ENCODE assay signal across 9 cellular contexts in the genomic region with DNA sequence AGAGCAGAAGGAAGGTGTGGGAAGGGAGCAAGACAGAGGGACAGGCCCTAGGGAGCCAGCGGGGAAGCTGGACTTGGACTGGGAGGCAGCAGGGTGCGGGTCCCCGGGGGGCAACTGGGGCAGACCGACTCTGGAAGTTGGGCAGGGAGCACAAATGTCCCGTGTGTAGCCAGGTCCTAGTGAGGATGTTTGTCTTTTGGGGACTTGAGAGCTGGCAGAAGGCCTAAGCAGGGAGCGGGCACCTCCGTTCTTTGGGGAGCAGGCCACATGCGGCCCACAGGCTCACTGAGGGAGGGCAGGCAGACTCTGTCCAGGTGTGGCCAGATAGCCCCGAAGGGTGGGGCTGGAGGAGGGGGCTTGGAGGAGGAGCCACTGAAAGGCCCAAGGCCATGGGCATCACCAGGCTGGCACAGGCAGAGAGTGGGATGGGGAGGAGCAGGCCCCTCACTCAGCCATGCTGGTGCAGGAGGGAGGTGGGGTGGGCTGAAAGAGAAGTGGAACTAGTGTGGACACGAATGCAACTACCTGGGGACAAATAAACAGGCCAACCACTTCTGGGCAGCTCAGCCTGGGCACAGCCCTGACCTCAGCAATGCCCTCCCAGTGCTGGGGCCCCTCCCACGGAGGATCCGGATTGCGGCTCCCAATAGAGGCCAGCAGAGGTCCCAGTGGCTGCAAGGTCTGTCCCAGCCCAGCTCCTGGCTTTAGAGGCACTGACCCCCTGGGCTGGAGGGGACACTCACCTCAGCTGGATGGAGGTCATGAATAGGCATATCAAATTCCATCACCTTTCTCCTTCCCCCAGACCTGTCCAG. TPM values are rescaled to one million over a fixed set of nuclear protein-coding genes. Genes with fewer than 3 reads are reported as not detected.
DNase-seq lines count a peak whose midpoint lies in the region; ATAC-seq and TF ChIP-seq lines count a peak whose summit lies in the region.
"Had no signal": no experiment of that assay in that cellular context is flagged by ENCODE, and none has a peak within 500 bp of the region (broad histone marks: within the 10 kb centered on the region; RNA-seq: fewer than 3 reads in every experiment).

No MANE protein-coding gene starts in this region.

- TF ChIP-seq CTCF in Panc1 (IDR thresholded peaks at IDR 0.05) = no peak; the same call in 1 of the 2 replicates
- peak in 2 of 4 experiments; percentile 3 to 16 for TF ChIP-seq CTCF in gastroesophageal sphincter (IDR thresholded peaks at IDR 0.05)
- peak; percentile 34 for TF ChIP-seq CTCF in osteocyte (IDR thresholded peaks at IDR 0.05)
- TF ChIP-seq CTCF in omental fat pad (IDR thresholded peaks at IDR 0.05) = no peak

- peak overlapping the region in 1 of 2 experiments; percentile 50; a peak in 1 of 4 replicates for H3K4me3 ChIP-seq in Panc1 (ENCODE audit: low read depth in 2 of 2, low read length in 2 of 2)
- H3K4me3 ChIP-seq in gastroesophageal sphincter = peak overlapping the region; percentile 48 to 80

- peak; percentile 69 for ATAC-seq in Panc1
- no peak for ATAC-seq in gastroesophageal sphincter
- no peak for ATAC-seq in omental fat pad (ENCODE audit: low FRiP score)

- TF ChIP-seq EP300 in gastroesophageal sphincter (IDR thresholded peaks at IDR 0.05) = no peak

- H3K4me1 ChIP-seq in Panc1 (ENCODE audit: control insufficient read depth, insufficient read depth, low read length) (no peaks in the 10 kb centered on the region), gastroesophageal sphincter (peaks cover 0 to 74% (median 15%) of the 10 kb centered on the region in 3 donors)

- in situ Hi-C loops in Panc1 (cut with HindIII; ENCODE audit: low pct_unique_long_range_greater_than_20kb, low sequenced_read_pairs) (no loop called here), G401 (cut with HindIII; ENCODE audit: low sequenced_read_pairs) (no loop called here)

- H3K4me3 Mint-ChIP-seq in osteocyte (ENCODE audit: unreplicated experiment) = peak overlapping the region; percentile 74

- no TSS peak for BruUV-seq in Panc1 (replicated peaks; lab: Mats Ljungman, UMichigan)

- POLR2A ChIA-PET in Panc1 (lab: Charles Lee) = no interaction called here

- peak; percentile 84 for DNase-seq in AG20443 (ENCODE audit: low spot score)
- no peak for DNase-seq in Panc1 (ENCODE audit: low read depth, low spot score)
- DNase-seq in osteocyte (ENCODE audit: extremely low spot score, unreplicated experiment) = no peak
- DNase-seq in COLO829 (ENCODE audit: low spot score) = no peak
- DNase-seq in G401 (ENCODE audit: low spot score) = no peak
- no peak for DNase-seq in omental fat pad (ENCODE audit: low spot score)
- DNase-seq in NCI-H226 = no peak
- DNase-seq: NCI-H82 had no signal

- no peak for TF ChIP-seq POLR2A in gastroesophageal sphincter (IDR thresholded peaks at IDR 0.05)

- H3K36me3 Mint-ChIP-seq in osteocyte (ENCODE audit: unreplicated experiment) = peaks cover 11% of the 10 kb centered on the region

- intact Hi-C loops in Panc1 (cut with micrococcal nuclease; ENCODE audit: unreplicated experiment) = no loop called here

- H3K27me3 ChIP-seq in Panc1 (ENCODE audit: control insufficient read depth, insufficient read depth, low read length) (no peaks in the 10 kb centered on the region), gastroesophageal sphincter (peaks cover 12% of the 10 kb centered on the region)

- H3K9me3 Mint-ChIP-seq in osteocyte (ENCODE audit: unreplicated experiment) = no peaks in the 10 kb centered on the region

- WGBS in gastroesophageal sphincter (ENCODE audit: low coverage in 1 of 2), 2 donors = 39% methylated on average over 9 of the region's 13 CpGs; no CpG with 5 or more reads in 1 of the 2 donors

- no peaks in the 10 kb centered on the region for H3K9me3 ChIP-seq in Panc1 (ENCODE audit: control insufficient read depth, insufficient read depth, low read depth, low read length)
- no peaks in the 10 kb centered on the region for H3K9me3 ChIP-seq in gastroesophageal sphincter

- peak overlapping the region; percentile 84 for H3K27ac Mint-ChIP-seq in osteocyte (ENCODE audit: unreplicated experiment)

- no peaks in the 10 kb centered on the region for H3K36me3 ChIP-seq in Panc1 (ENCODE audit: control insufficient read depth, insufficient read depth, low read length)
- H3K36me3 ChIP-seq in gastroesophageal sphincter = peaks cover 0 to 25% of the 10 kb centered on the region in 2 donors

- H3K27me3 Mint-ChIP-seq in osteocyte (ENCODE audit: unreplicated experiment) = no peaks in the 10 kb centered on the region

- H3K27ac ChIP-seq in Panc1 (ENCODE audit: low read length) (no peak overlapping the region), gastroesophageal sphincter (peak overlapping the region; percentile 59 to 88 (median 84))

- H3K4me1 Mint-ChIP-seq in osteocyte (ENCODE audit: unreplicated experiment) = peaks cover 54% of the 10 kb centered on the region

- CTCF ChIA-PET in Panc1 (lab: Charles Lee) = interaction anchor here (0.6 to 1.7 kb wide), 2 partner anchors 17 to 20 kb away, joined by 4 to 9 read pairs; no protein-coding TSS in a partner anchor

RNA-seq across cellular contexts. Expression of gene SCARF2, which starts 1.3 kb away (rescaled TPM):
- total RNA-seq in Panc1 (2021; ENCODE audit: unreplicated experiment) (3.2 TPM), gastroesophageal sphincter (10 to 100 TPM; 14.8 to 25.3 (median 20.1) TPM), osteocyte (48.4 and 50.8 TPM in 2 replicates), omental fat pad (10 to 100 TPM in 2 of 4 donors, 1 to 10 TPM in 2; 9.4 to 17.9 (median 12.3) TPM)
- polyA plus RNA-seq in Panc1 (2012; ENCODE audit: insufficient read length) = 2.5 TPM
- total RNA-seq in G401 (2014; rRNA removed; shearing (Covaris generic)) = 46.8 and 53.4 TPM in 2 replicates

RNA-seq across cellular contexts. Expression of gene ZNF74, which starts 44.9 kb away (rescaled TPM):
- 13.2 TPM for total RNA-seq in Panc1 (2021; ENCODE audit: unreplicated experiment)
- polyA plus RNA-seq in Panc1 (2012; ENCODE audit: insufficient read length) = 16.4 TPM
- total RNA-seq in gastroesophageal sphincter = 10 to 100 TPM in 3 of 4 donors, 1 to 10 TPM in 1; 8.6 to 19.9 (median 11.1) TPM
- total RNA-seq in osteocyte = 19.6 and 20.4 TPM in 2 replicates
- total RNA-seq in G401 (2014; rRNA removed; shearing (Covaris generic)) = 19.9 and 22.1 TPM in 2 replicates
- 1 to 10 TPM; 3.2 to 8.8 (median 5.9) TPM for total RNA-seq in omental fat pad

RNA-seq across cellular contexts. Expression of gene KLHL22, which starts 56.7 kb away (rescaled TPM):
- 14.5 TPM for total RNA-seq in Panc1 (2021; ENCODE audit: unreplicated experiment)
- polyA plus RNA-seq in Panc1 (2012; ENCODE audit: insufficient read length) = 16.9 TPM
- 10 to 100 TPM; 25.0 to 44.5 (median 33.9) TPM for total RNA-seq in gastroesophageal sphincter
- total RNA-seq in osteocyte = 44.7 and 46.3 TPM in 2 replicates
- 25.4 and 30.4 TPM in 2 replicates for total RNA-seq in G401 (2014; rRNA removed; shearing (Covaris generic))
- 10 to 100 TPM; 19.8 to 45.0 (median 32.9) TPM for total RNA-seq in omental fat pad
